Comparison of ENCODE assay signal across 8 cellular contexts in the genomic region with DNA sequence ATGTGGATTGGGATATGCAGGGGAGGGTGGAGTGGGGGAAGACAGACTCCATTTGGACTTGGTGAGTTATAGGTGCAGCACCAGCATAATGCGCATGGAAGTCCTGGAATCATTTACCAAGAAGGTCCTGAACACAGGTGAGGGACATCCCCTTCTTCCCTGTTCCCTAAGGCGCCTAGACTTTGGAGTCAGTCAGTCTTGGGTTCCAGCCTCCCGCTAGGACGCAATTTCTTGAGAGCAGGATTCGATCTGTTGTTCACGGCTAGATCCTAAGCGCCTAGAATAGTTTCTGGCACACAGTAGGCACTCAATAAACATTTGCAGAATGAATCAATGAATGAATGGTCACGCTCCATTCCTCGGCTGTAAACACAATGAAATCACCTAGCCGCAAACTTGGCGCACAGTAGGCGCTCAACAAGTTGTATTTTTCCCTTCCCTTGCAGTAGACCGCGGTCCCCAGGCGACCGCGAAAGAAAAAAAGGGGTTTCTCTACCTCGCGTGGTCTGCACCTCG. TPM values are rescaled to one million over a fixed set of nuclear protein-coding genes. Genes with fewer than 3 reads are reported as not detected.
A peak's percentile ranks its signal among the peaks of the same experiment; 100 is the strongest.
DNase-seq lines count a peak whose midpoint lies in the region; ATAC-seq and TF ChIP-seq lines count a peak whose summit lies in the region.

No MANE protein-coding gene starts in this region.

- no peak overlapping the region for H3K27ac Mint-ChIP-seq in progenitor cell of endocrine pancreas

- DNase-seq in MM.1S: no peak
- peak; percentile 32 for DNase-seq in epithelial cell of esophagus (ENCODE audit: low read depth)
- no peak for DNase-seq in progenitor cell of endocrine pancreas (ENCODE audit: low spot score, unreplicated experiment)
- no peak for DNase-seq in left lobe of liver (ENCODE audit: low spot score)
- no peak for DNase-seq in effector CD4-positive, alpha-beta T cell
- DNase-seq in HUDEP-2 (lab: John Stamatoyannopoulos, UW; ENCODE audit: unreplicated experiment in 76 of 76): no peak

- H3K9me2 ChIP-seq in MM.1S (replicated peaks; ENCODE audit: insufficient read depth, low read length): no peaks in the 10 kb centered on the region

- H3K36me3 ChIP-seq in ES-I3 (ENCODE audit: insufficient read depth, low read length) (no peaks in the 10 kb centered on the region), MM.1S (replicated peaks; ENCODE audit: insufficient read depth, low read length) (no peaks in the 10 kb centered on the region)

- H3K4me2 ChIP-seq in MM.1S (ENCODE audit: low read depth, low read length): peak overlapping the region; percentile 90

- no peaks in the 10 kb centered on the region for H3K79me2 ChIP-seq in MM.1S (ENCODE audit: low read length)

- H3K4me1 Mint-ChIP-seq in progenitor cell of endocrine pancreas (ENCODE audit: low read depth): peaks cover 23% of the 10 kb centered on the region

- no peaks in the 10 kb centered on the region for H4K20me1 ChIP-seq in MM.1S (ENCODE audit: insufficient read depth, low read length)

- peak overlapping the region; percentile 87 for H2AFZ ChIP-seq in MM.1S (ENCODE audit: low read length)

- H3K4me3 Mint-ChIP-seq in progenitor cell of endocrine pancreas (ENCODE audit: low read depth): peak overlapping the region; percentile 63

- H3K27ac ChIP-seq in MM.1S (ENCODE audit: low read length): no peak overlapping the region

- H3K4me1 ChIP-seq in ES-I3 (ENCODE audit: insufficient read depth, low read length) (peaks cover 11% of the 10 kb centered on the region), MM.1S (ENCODE audit: low read length) (0 out of 2 replicates have a peak, but pooled peaks cover 3% of the 10 kb centered on the region)

- H3F3A ChIP-seq in MM.1S (ENCODE audit: insufficient read depth, low read length): no peaks in the 10 kb centered on the region

- no peak for TF ChIP-seq CTCF in MM.1S (IDR thresholded peaks at IDR 0.05; ENCODE audit: low read length)
- TF ChIP-seq CTCF in epithelial cell of esophagus (IDR thresholded peaks at IDR 0.05; ENCODE audit: insufficient read depth, low read depth, low read length, missing control alignments): no peak
- TF ChIP-seq CTCF in progenitor cell of endocrine pancreas (IDR thresholded peaks at IDR 0.05; ENCODE audit: unreplicated experiment): no peak

- peak overlapping the region; percentile 60 for H3K9ac ChIP-seq in ES-I3 (ENCODE audit: low read depth, low read length)
- no peak overlapping the region; the same call in 1 of the 2 replicates for H3K9ac ChIP-seq in MM.1S (ENCODE audit: low read length)

- H3K4me3 ChIP-seq in MM.1S (ENCODE audit: low read length) (peak overlapping the region; percentile 72), epithelial cell of esophagus (ENCODE audit: low read length) (peak overlapping the region; percentile 61)

- no peaks in the 10 kb centered on the region for H3K9me3 Mint-ChIP-seq in progenitor cell of endocrine pancreas (ENCODE audit: low read depth)

- no peaks in the 10 kb centered on the region for H3K27me3 ChIP-seq in MM.1S (replicated peaks; ENCODE audit: insufficient read depth, low read length)

- ATAC-seq in left lobe of liver: no peak
- ATAC-seq in GM21723 (IDR thresholded peaks at IDR 0.05; ENCODE audit: unreplicated experiment): no peak

- no peaks in the 10 kb centered on the region for H3K36me3 Mint-ChIP-seq in progenitor cell of endocrine pancreas (ENCODE audit: insufficient read depth)

- peaks cover 37% of the 10 kb centered on the region for H3K27me3 Mint-ChIP-seq in progenitor cell of endocrine pancreas

- no peaks in the 10 kb centered on the region for H3K9me3 ChIP-seq in ES-I3 (ENCODE audit: control insufficient read depth, insufficient read depth, low read length)
- H3K9me3 ChIP-seq in MM.1S (replicated peaks; ENCODE audit: insufficient read depth, low read length): no peaks in the 10 kb centered on the region

RNA-seq across cellular contexts. Expression of a gene that starts 1.0 kb away (rescaled TPM):
- 12.6 and 13.8 TPM in 2 replicates for total RNA-seq in progenitor cell of endocrine pancreas
- total RNA-seq in left lobe of liver: 153 TPM

Comparison
In these comparisons a context has a peak if more than half of its experiments do, and no peak if none do; other contexts are left out.
1. RNA of a gene that starts 1.0 kb away (total RNA-seq): 153 TPM in left lobe of liver (single experiment); 12.6 to 13.8 TPM in progenitor cell of endocrine pancreas; every median in the first group is over 10 times any median in the second.